In the genomic region with DNA sequence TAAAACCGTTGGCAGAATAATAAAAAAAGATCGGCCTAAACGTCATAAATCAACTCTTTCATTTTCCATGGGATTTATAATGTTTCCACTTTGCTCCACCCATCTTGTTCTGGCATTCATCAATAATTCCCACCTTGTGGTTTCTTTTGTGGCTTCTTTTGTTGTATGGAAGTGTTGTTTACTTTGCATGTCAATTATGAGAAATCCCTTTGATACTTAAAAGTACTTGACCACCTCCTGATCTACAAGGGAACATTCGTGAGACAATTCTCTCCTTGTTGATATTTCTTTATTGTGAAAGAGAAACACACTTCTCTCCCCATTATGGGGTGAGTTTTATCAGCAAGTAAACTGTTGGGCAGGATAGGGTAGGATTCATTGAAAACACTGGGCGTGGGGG, we compare ENCODE assay signal across 28 cellular contexts. TPM values are rescaled to one million over a fixed set of nuclear protein-coding genes. Genes with fewer than 3 reads are reported as not detected.
"Had no signal": no experiment of that assay in that cellular context is flagged by ENCODE, and none has a peak within 500 bp of the region (broad histone marks: within the 10 kb centered on the region; RNA-seq: fewer than 3 reads in every experiment).

No MANE protein-coding gene starts in this region.

- H3K9me3 ChIP-seq: ascending aorta, esophagus muscularis mucosa, gastroesophageal sphincter, heart left ventricle, left ventricle myocardium inferior, sigmoid colon, testis had no signal

- ATAC-seq: gastroesophageal sphincter; heart left ventricle; stimulated activated memory B cell treated with anti-CD40 and anti-IgM and Interleukin-4, amounts not matched to agents 10 μg/mL and 1 μg/mL and 100 μg/mL, for 72 hours had no signal

- H3K9me3 Mint-ChIP-seq: activated naive CD4-positive, alpha-beta T cell treated with anti-CD3 and anti-CD28 coated beads, Interleukin-2, amount 50 U/mL, for 24 hours; stimulated activated memory B cell treated with anti-CD40 and anti-IgM and Interleukin-4, amounts not matched to agents 10 μg/mL and 1 μg/mL and 100 μg/mL, for 72 hours; type B pancreatic cell had no signal

- H3K36me3 Mint-ChIP-seq: activated naive CD4-positive, alpha-beta T cell treated with anti-CD3 and anti-CD28 coated beads, Interleukin-2, amount 50 U/mL, for 24 hours; stimulated activated memory B cell treated with anti-CD40 and anti-IgM and Interleukin-4, amounts not matched to agents 10 μg/mL and 1 μg/mL and 100 μg/mL, for 72 hours; type B pancreatic cell had no signal

- H3K27ac ChIP-seq: ascending aorta, esophagus muscularis mucosa, gastroesophageal sphincter, left ventricle myocardium inferior, testis, VCaP had no signal

- H3K4me1 Mint-ChIP-seq: activated naive CD4-positive, alpha-beta T cell treated with anti-CD3 and anti-CD28 coated beads, Interleukin-2, amount 50 U/mL, for 24 hours; nephron progenitor cell had no signal

- H3K4me3 Mint-ChIP-seq: activated naive CD4-positive, alpha-beta T cell treated with anti-CD3 and anti-CD28 coated beads, Interleukin-2, amount 50 U/mL, for 24 hours; nephron progenitor cell; stimulated activated memory B cell treated with anti-CD40 and anti-IgM and Interleukin-4, amounts not matched to agents 10 μg/mL and 1 μg/mL and 100 μg/mL, for 72 hours; type B pancreatic cell had no signal

- H3K27ac Mint-ChIP-seq: activated naive CD4-positive, alpha-beta T cell treated with anti-CD3 and anti-CD28 coated beads, Interleukin-2, amount 50 U/mL, for 24 hours; nephron progenitor cell; stimulated activated memory B cell treated with anti-CD40 and anti-IgM and Interleukin-4, amounts not matched to agents 10 μg/mL and 1 μg/mL and 100 μg/mL, for 72 hours; type B pancreatic cell had no signal

- DNase-seq: activated CD4-positive, alpha-beta T cell treated with anti-CD3 and anti-CD28 coated beads for 1 hour; activated CD8-positive, alpha-beta memory T cell treated with anti-CD3 and anti-CD28 coated beads for 24 hours; activated CD8-positive, alpha-beta memory T cell treated with anti-CD3 and anti-CD28 coated beads, Interleukin-2, amount 50 U/mL, for 48 hours; activated effector memory CD4-positive, alpha-beta T cell treated with anti-CD3 and anti-CD28 coated beads, Interleukin-2, amount 50 U/mL, for 16 hours; activated T-cell treated with anti-CD3 and anti-CD28 coated beads, Interleukin-2, amount 50 U/mL, for 48 hours; cerebellar nuclear complex; cortex of kidney; heart left ventricle; kidney glomerular epithelial cell; left ventricle myocardium inferior; mammary epithelial cell; midbrain; nephron progenitor cell; nucleus accumbens; sigmoid colon; stimulated activated CD4-positive, alpha-beta T cell treated with anti-CD3 and anti-CD28 coated beads, Interleukin-4, amount 100 ng/mL, for 24 hours; testis had no signal

- H3K36me3 ChIP-seq: ascending aorta, esophagus muscularis mucosa, gastroesophageal sphincter, heart left ventricle, left ventricle myocardium inferior, sigmoid colon had no signal

- H3K4me1 ChIP-seq: ascending aorta, heart left ventricle, left ventricle myocardium inferior, testis had no signal

- FAIRE-seq: bronchial epithelial cell had no signal

- H3K4me3 ChIP-seq: ascending aorta, esophagus muscularis mucosa, gastroesophageal sphincter, heart left ventricle, left ventricle myocardium inferior, sigmoid colon, testis had no signal

- H3K27me3 Mint-ChIP-seq: activated naive CD4-positive, alpha-beta T cell treated with anti-CD3 and anti-CD28 coated beads, Interleukin-2, amount 50 U/mL, for 24 hours; stimulated activated memory B cell treated with anti-CD40 and anti-IgM and Interleukin-4, amounts not matched to agents 10 μg/mL and 1 μg/mL and 100 μg/mL, for 72 hours; type B pancreatic cell had no signal

RNA-seq across cellular contexts. Expression of a gene that starts 2.8 kb away (rescaled TPM):
- total RNA-seq: ascending aorta, bronchial epithelial cell, esophagus muscularis mucosa, gastroesophageal sphincter, heart left ventricle, left ventricle myocardium inferior, mammary epithelial cell, myocyte, renal cortical epithelial cell, sigmoid colon, testis had no signal
- polyA plus RNA-seq: adipose tissue, heart left ventricle, mammary epithelial cell, sigmoid colon had no signal
